25 cellular contexts compared by ENCODE assay signal in the genomic region with DNA sequence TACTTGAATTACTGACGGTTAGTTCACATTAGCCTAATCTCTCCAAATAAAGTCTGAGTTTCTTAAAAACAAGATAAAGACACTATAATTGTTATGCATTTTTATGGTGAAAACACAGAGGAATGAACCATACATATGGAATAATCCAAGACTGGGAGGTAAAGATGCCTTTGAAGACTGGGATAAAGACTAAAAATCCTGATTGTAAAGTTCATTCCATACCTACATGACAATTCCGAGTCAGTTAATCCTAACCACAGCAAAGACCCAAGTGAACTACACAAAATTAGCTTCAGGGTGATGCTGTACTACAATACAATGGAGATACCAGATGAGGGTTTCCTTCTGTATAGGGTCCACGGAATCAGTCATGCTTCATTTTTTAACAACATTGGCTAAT. TPM values are rescaled to one million over a fixed set of nuclear protein-coding genes. Genes with fewer than 3 reads are reported as not detected.
DNase-seq lines count a peak whose midpoint lies in the region; ATAC-seq and TF ChIP-seq lines count a peak whose summit lies in the region.
"Had no signal": no experiment of that assay in that cellular context is flagged by ENCODE, and none has a peak within 500 bp of the region (broad histone marks: within the 10 kb centered on the region; RNA-seq: fewer than 3 reads in every experiment).

No MANE protein-coding gene starts in this region.

- no peak overlapping the region for H3K4me3 ChIP-seq in IMR-90 (ENCODE audit: insufficient read depth, low read depth, low read length)
- peak overlapping the region in 1 of 2 experiments; percentile 9 for H3K4me3 ChIP-seq in mesenchymal stem cell (ENCODE audit: insufficient read depth in 1 of 2, low read depth in 1 of 2, low read length in 2 of 2)
- H3K4me3 ChIP-seq in right lobe of liver, result no peak overlapping the region
- H3K4me3 ChIP-seq: cardiac muscle cell, GM23338, suprapubic skin had no signal

- 0 out of 2 replicates have a peak overlapping the region, but pooled peaks have one; percentile 35 for H2BK120ac ChIP-seq in IMR-90 (ENCODE audit: low read depth, low read length)
- no peak overlapping the region for H2BK120ac ChIP-seq in mesenchymal stem cell (ENCODE audit: low read depth, low read length)

- no peak overlapping the region for H2BK12ac ChIP-seq in mesenchymal stem cell (ENCODE audit: low read length in 2 of 2)

- H2AK5ac ChIP-seq in IMR-90 (ENCODE audit: low read depth, low read length), result no peak overlapping the region
- no peak overlapping the region for H2AK5ac ChIP-seq in mesenchymal stem cell (ENCODE audit: low read length, severe bottlenecking)

- H3K36me3 ChIP-seq in IMR-90 (ENCODE audit: control insufficient read depth, insufficient read depth, low read length) (no peaks in the 10 kb centered on the region; the same call in 1 of the 2 replicates), mesenchymal stem cell (ENCODE audit: control insufficient read depth in 1 of 2, insufficient read depth in 2 of 2, low read depth in 1 of 2, low read length in 2 of 2) (no peaks in the 10 kb centered on the region), right lobe of liver (no peaks in the 10 kb centered on the region)
- H3K36me3 ChIP-seq: cardiac muscle cell, suprapubic skin had no signal

- H2AK9ac ChIP-seq in IMR-90 (replicated peaks; ENCODE audit: low read depth, low read length, poor library complexity), result no peak overlapping the region

- H3K79me1 ChIP-seq in IMR-90 (ENCODE audit: low read depth in 1 of 2, low read length in 2 of 2) (peaks cover 22 to 59% of the 10 kb centered on the region in 2 experiments), mesenchymal stem cell (replicated peaks; ENCODE audit: low read length, poor library complexity, severe bottlenecking) (peaks cover 14% of the 10 kb centered on the region)

- H2BK15ac ChIP-seq in IMR-90 (ENCODE audit: low read depth, low read length) (no peak overlapping the region), mesenchymal stem cell (ENCODE audit: low read depth, poor library complexity, severe bottlenecking) (no peak overlapping the region)

- TF ChIP-seq RAD21 in IMR-90 (IDR thresholded peaks at IDR 0.05; ENCODE audit: low read length), result no peak

- no TSS peak for BruUV-seq in IMR-90 (replicated peaks; lab: Mats Ljungman, UMichigan)

- in situ Hi-C loops in IMR-90 (cut with MboI; ENCODE audit: low sequenced_read_pairs), result no loop called here

- no peak overlapping the region for H3K56ac ChIP-seq in IMR-90 (ENCODE audit: extremely low read depth, insufficient read depth, low read length)

- H3K4me1 ChIP-seq in IMR-90 (ENCODE audit: control insufficient read depth, insufficient read depth, low read length) (peaks cover 3% of the 10 kb centered on the region), mesenchymal stem cell (ENCODE audit: control insufficient read depth, insufficient read depth, low read depth, low read length) (no peaks in the 10 kb centered on the region), right lobe of liver (peaks cover 0 to 5% (median 0%) of the 10 kb centered on the region in 4 donors)

- peak; percentile 18 for DNase-seq in EH (ENCODE audit: low read depth)
- DNase-seq in IMR-90, result peak; percentile 33
- peak; percentile 24 for DNase-seq in astrocyte of the hippocampus (ENCODE audit: low read depth, low spot score)
- no peak for DNase-seq in mesenchymal stem cell
- DNase-seq in SKM-1 (lab: John Stamatoyannopoulos, UW; ENCODE audit: unreplicated experiment), result no peak
- no peak for DNase-seq in right lobe of liver
- DNase-seq in NCI-H1694 treated with DMSO at 0.1 percent for 48 hours (lab: John Stamatoyannopoulos, UW), result no peak
- DNase-seq: activated CD4-positive, alpha-beta T cell treated with anti-CD3 and anti-CD28 coated beads, Interleukin-2, amount 50 U/mL, for 1 hour; activated CD8-positive, alpha-beta memory T cell treated with anti-CD3 and anti-CD28 coated beads, Interleukin-2, amount 10 ng/mL, durations not matched to agents 7 days and 5 days; activated naive CD4-positive, alpha-beta T cell treated with Interleukin-2 at 50 U/mL for 16 hours; activated T-cell treated with anti-CD3 and anti-CD28 coated beads, Interleukin-2, amount 50 U/mL, for 72 hours; DND-41; left cardiac atrium; NCI-H1092 treated with DMSO at 0.1 percent for 48 hours; NCI-H2029 treated with DMSO at 0.1 percent for 48 hours; NCI-H345; NCI-H748 treated with DMSO at 0.1 percent for 48 hours; stimulated activated CD4-positive, alpha-beta T cell treated with anti-CD3 and anti-CD28 coated beads, Interleukin-12 subunit alpha, Interleukin-12 subunit beta, amount 100 ng/mL, for 4 hours; stimulated activated CD4-positive, alpha-beta T cell treated with anti-CD3 and anti-CD28 coated beads, Interleukin-4, amount 100 ng/mL, for 24 hours; stimulated activated naive B cell treated with anti-CD40 and anti-IgM and Interleukin-4, amounts not matched to agents 10 μg/mL and 1 μg/mL and 100 μg/mL, for 72 hours; T1000 had no signal

- CTCF ChIA-PET in IMR-90 (lab: Yijun Ruan, JAX), result no interaction called here

- no peak overlapping the region for H3K4ac ChIP-seq in IMR-90 (ENCODE audit: low read depth, low read length)
- no peak overlapping the region for H3K4ac ChIP-seq in mesenchymal stem cell (ENCODE audit: low read depth in 1 of 2, low read length in 2 of 2)

- ATAC-seq in IMR-90 (ENCODE audit: low read depth), result peak; percentile 36
- no peak for ATAC-seq in GM19035 (IDR thresholded peaks at IDR 0.05; ENCODE audit: unreplicated experiment)
- no peak for ATAC-seq in right lobe of liver
- ATAC-seq: activated CD8-positive, alpha-beta memory T cell treated with anti-CD3 and anti-CD28 coated beads, Interleukin-2, amount 10 ng/mL, durations not matched to agents 7 days and 5 days; activated T-cell treated with anti-CD3 and anti-CD28 coated beads, Interleukin-2, amount 50 U/mL, for 72 hours; GM23338; stimulated activated naive B cell treated with anti-CD40 and anti-IgM and Interleukin-4, amounts not matched to agents 10 μg/mL and 1 μg/mL and 100 μg/mL, for 72 hours had no signal

- H3K4me2 ChIP-seq in IMR-90 (ENCODE audit: low read depth, low read length) (peak overlapping the region; percentile 32; the same call in 1 of the 2 replicates), mesenchymal stem cell (ENCODE audit: low read length, poor library complexity, severe bottlenecking) (no peak overlapping the region)
- H3K4me2 ChIP-seq: GM23338 had no signal

- no peak for TF ChIP-seq POLR2A in IMR-90 (IDR thresholded peaks at IDR 0.05; ENCODE audit: low read depth, low read length)
- no peak for TF ChIP-seq POLR2A in right lobe of liver (IDR thresholded peaks at IDR 0.05)

- no CpG with 5 or more reads among the region's 3 CpGs for WGBS in IMR-90 (ENCODE audit: extremely low coverage in 2 of 2, insufficient read length in 1 of 2), 2 experiments
- no CpG with 5 or more reads among the region's 3 CpGs for WGBS in mesenchymal stem cell
- WGBS in right lobe of liver (ENCODE audit: insufficient coverage, low coverage, low lambda C conversion rate, missing lambda C conversion rate), result 100% methylated on average over 3 of the region's 3 CpGs

- peak overlapping the region; percentile 67 for H2BK5ac ChIP-seq in IMR-90 (ENCODE audit: low read depth, low read length, poor library complexity, severe bottlenecking)
- H2BK5ac ChIP-seq in mesenchymal stem cell (ENCODE audit: low read depth, low read length, poor library complexity, severe bottlenecking), result no peak overlapping the region

- H3K27ac ChIP-seq in IMR-90 (ENCODE audit: insufficient read depth, low read length), result no peak overlapping the region
- peak overlapping the region; percentile 24 for H3K27ac ChIP-seq in mesenchymal stem cell (ENCODE audit: low read length, poor library complexity, severe bottlenecking)
- no peak overlapping the region for H3K27ac ChIP-seq in right lobe of liver
- H3K27ac ChIP-seq: cardiac muscle cell, suprapubic skin had no signal

- H4K5ac ChIP-seq in IMR-90 (ENCODE audit: low read depth, low read length), result no peak overlapping the region

- peaks cover 34% of the 10 kb centered on the region; the same call in 1 of the 2 replicates for H4K20me1 ChIP-seq in IMR-90 (ENCODE audit: insufficient read depth, low read length)

- H2BK20ac ChIP-seq in IMR-90 (ENCODE audit: low read depth, low read length), result no peak overlapping the region

- intact Hi-C loops in IMR-90 (cut with micrococcal nuclease) (no loop called here), right lobe of liver (cut with DNase I) (no loop called here)

- peak overlapping the region; percentile 1; the same call in 1 of the 2 replicates for H3K23ac ChIP-seq in IMR-90 (ENCODE audit: low read depth, low read length)
- no peak overlapping the region for H3K23ac ChIP-seq in mesenchymal stem cell (ENCODE audit: low read length in 2 of 2)

- dilution Hi-C loops in IMR-90 (cut with HindIII; ENCODE audit: low sequenced_read_pairs, unreplicated experiment), result no loop called here

- no peaks in the 10 kb centered on the region for H3K27me3 ChIP-seq in IMR-90 (ENCODE audit: control insufficient read depth, insufficient read depth, low read length)
- no peaks in the 10 kb centered on the region for H3K27me3 ChIP-seq in mesenchymal stem cell (ENCODE audit: control insufficient read depth in 1 of 2, insufficient read depth in 1 of 2, low read length in 2 of 2)
- no peaks in the 10 kb centered on the region for H3K27me3 ChIP-seq in right lobe of liver
- H3K27me3 ChIP-seq: cardiac muscle cell, suprapubic skin had no signal

- peaks cover 4% of the 10 kb centered on the region; the same call in 1 of the 2 replicates for H3K9me1 ChIP-seq in IMR-90 (ENCODE audit: insufficient read depth, low read length)

- H3K18ac ChIP-seq in IMR-90 (ENCODE audit: low read depth, low read length), result no peak overlapping the region
- no peak overlapping the region for H3K18ac ChIP-seq in mesenchymal stem cell (ENCODE audit: low read depth in 1 of 2, low read length in 2 of 2)

- H3K9ac ChIP-seq in IMR-90 (ENCODE audit: low read depth, low read length) (no peak overlapping the region), mesenchymal stem cell (ENCODE audit: low read length) (peak overlapping the region; percentile 70)

- POLR2A ChIA-PET in IMR-90 (lab: Charles Lee; ENCODE audit: unreplicated experiment), result no interaction called here

- H4K8ac ChIP-seq in IMR-90 (ENCODE audit: low read depth in 2 of 2, low read length in 2 of 2) (no peak overlapping the region), mesenchymal stem cell (ENCODE audit: low read length) (no peak overlapping the region)

- no peaks in the 10 kb centered on the region for H3K9me3 ChIP-seq in IMR-90 (ENCODE audit: control insufficient read depth, insufficient read depth, low read length)
- no peaks in the 10 kb centered on the region for H3K9me3 ChIP-seq in mesenchymal stem cell (ENCODE audit: control insufficient read depth, low read length)
- no peaks in the 10 kb centered on the region for H3K9me3 ChIP-seq in right lobe of liver
- H3K9me3 ChIP-seq: suprapubic skin had no signal

- H4K91ac ChIP-seq in IMR-90 (ENCODE audit: insufficient read depth, low read depth, low read length), result no peak overlapping the region
- no peak overlapping the region for H4K91ac ChIP-seq in mesenchymal stem cell (ENCODE audit: low read length)

- H2AFZ ChIP-seq in IMR-90 (replicated peaks; ENCODE audit: low read length, poor library complexity), result no peak overlapping the region
- no peak overlapping the region for H2AFZ ChIP-seq in mesenchymal stem cell (ENCODE audit: low read depth, low read length)
- H2AFZ ChIP-seq: GM23338 had no signal

- TF ChIP-seq CTCF in IMR-90 (conservative IDR thresholded peaks at IDR 0.05; ENCODE audit: low read depth, low read length) (no peak), right lobe of liver (IDR thresholded peaks at IDR 0.05) (no peak)

- H3K14ac ChIP-seq in IMR-90 (replicated peaks; ENCODE audit: low read depth, low read length) (0 out of 2 replicates have a peak overlapping the region, but pooled peaks have one; percentile 12), mesenchymal stem cell (ENCODE audit: low read length in 2 of 2) (no peak overlapping the region)

RNA-seq across cellular contexts. Expression of gene AP3B1, which starts 6.3 kb away (rescaled TPM):
- total RNA-seq in IMR-90 (2012; rRNA removed) (59.0 and 67.8 TPM in 2 replicates), right lobe of liver (10 to 100 TPM; 11.4 to 17.9 (median 12.9) TPM)
- polyA plus RNA-seq in IMR-90 (2012; rRNA removed), result 24.0 and 33.1 TPM in 2 replicates
- 10.0 and 13.1 TPM in 2 replicates for polyA plus RNA-seq in IMR-90 (2012; cell fraction: cytosol; rRNA removed)
- 5.0 and 33.9 TPM in 2 replicates for polyA plus RNA-seq in IMR-90 (2012; cell fraction: nucleus; rRNA removed; ENCODE audit: low replicate concordance)
- 45.2 TPM for polyA plus RNA-seq in mesenchymal stem cell (2013, experiment 1 of 2)
- polyA plus RNA-seq in mesenchymal stem cell (2013, experiment 2 of 2), result 43.1 TPM

Comparison
In these comparisons a context has a peak if more than half of its experiments do, and no peak if none do; other contexts are left out.
1. DNase-seq: peak in EH (single experiment), IMR-90 (single experiment) and astrocyte of the hippocampus (single experiment); none in mesenchymal stem cell (single experiment), SKM-1 (single experiment), right lobe of liver (0 of 3) and NCI-H1694 treated with DMSO at 0.1 percent for 48 hours (single experiment).